24 cellular contexts compared by ENCODE assay signal in genomic region chr1:79551321-79551720, GRCh38.
"Had no signal": no experiment of that assay in that cellular context is flagged by ENCODE, and none has a peak within 500 bp of the region (broad histone marks: within the 10 kb centered on the region; RNA-seq: fewer than 3 reads in every experiment).

No MANE protein-coding gene starts in this region.

- ATAC-seq: activated CD8-positive, alpha-beta T cell treated with anti-CD3 and anti-CD28 coated beads for 36 hours; activated T-cell treated with anti-CD3 and anti-CD28 coated beads, Interleukin-2, amount 50 U/mL, for 4 hours; left ventricle myocardium superior; stimulated activated naive CD8-positive, alpha-beta T cell treated with anti-CD3 and anti-CD28 coated beads, Interleukin-15, Interleukin-2, amounts not matched to agents 100 U/mL and 50 U/mL, for 24 hours; T-helper 17 cell had no signal

- H3K27ac ChIP-seq: brain microvascular endothelial cell, esophagus squamous epithelium, right atrium auricular region, transverse colon had no signal

- H3K9me3 ChIP-seq: esophagus squamous epithelium, right atrium auricular region, transverse colon had no signal

- H3K4me3 Mint-ChIP-seq: activated B cell treated with CpG ODN at 0.5 μM for 24 hours; activated CD8-positive, alpha-beta T cell treated with anti-CD3 and anti-CD28 coated beads for 36 hours; activated T-cell treated with anti-CD3 and anti-CD28 coated beads, Interleukin-2, amount 50 U/mL, for 4 hours; central memory CD8-positive, alpha-beta T cell; nephron; T-helper 17 cell had no signal

- H3K27me3 Mint-ChIP-seq: activated B cell treated with CpG ODN at 0.5 μM for 24 hours; activated CD8-positive, alpha-beta T cell treated with anti-CD3 and anti-CD28 coated beads for 36 hours; central memory CD8-positive, alpha-beta T cell; progenitor cell of endocrine pancreas; T-helper 17 cell had no signal

- H3K4me3 ChIP-seq: esophagus squamous epithelium, right atrium auricular region, transverse colon had no signal

- H3K4me1 Mint-ChIP-seq: activated B cell treated with CpG ODN at 0.5 μM for 24 hours; central memory CD8-positive, alpha-beta T cell; nephron; T-helper 17 cell had no signal

- H3K36me3 ChIP-seq: brain microvascular endothelial cell, esophagus squamous epithelium, right atrium auricular region, transverse colon had no signal

- H3K27ac Mint-ChIP-seq: activated B cell treated with CpG ODN at 0.5 μM for 24 hours; activated CD8-positive, alpha-beta T cell treated with anti-CD3 and anti-CD28 coated beads for 36 hours; nephron; progenitor cell of endocrine pancreas; T-helper 17 cell had no signal

- H3K4me1 ChIP-seq: esophagus squamous epithelium, right atrium auricular region, transverse colon had no signal

- DNase-seq: activated B cell treated with CpG ODN at 0.5 μM for 24 hours; activated CD4-positive, alpha-beta T cell treated with anti-CD3 and anti-CD28 coated beads for 48 hours; activated CD8-positive, alpha-beta T cell treated with anti-CD3 and anti-CD28 coated beads for 36 hours; activated effector memory CD4-positive, alpha-beta T cell treated with Interleukin-2 at 50 U/mL for 16 hours; activated naive CD4-positive, alpha-beta T cell treated with anti-CD3 and anti-CD28 coated beads, Interleukin-2, amount 50 U/mL, for 16 hours; activated T-cell treated with anti-CD3 and anti-CD28 coated beads, Interleukin-2, amount 50 U/mL, for 4 hours; amniotic stem cell; brain microvascular endothelial cell; cortex of kidney; effector CD4-positive, alpha-beta T cell; esophagus squamous epithelium; hypothalamus; left ventricle myocardium superior; mesendoderm; occipital lobe; stimulated activated naive CD8-positive, alpha-beta T cell treated with anti-CD3 and anti-CD28 coated beads, Interleukin-15, Interleukin-2, amounts not matched to agents 100 U/mL and 50 U/mL, for 24 hours; T-helper 17 cell; transverse colon had no signal

- H3K9me3 Mint-ChIP-seq: activated B cell treated with CpG ODN at 0.5 μM for 24 hours; activated CD8-positive, alpha-beta T cell treated with anti-CD3 and anti-CD28 coated beads for 36 hours; activated T-cell treated with anti-CD3 and anti-CD28 coated beads, Interleukin-2, amount 50 U/mL, for 4 hours; nephron had no signal

- FAIRE-seq: endothelial cell of umbilical vein, TTC549 had no signal

- H3K27me3 ChIP-seq: brain microvascular endothelial cell, esophagus squamous epithelium, right atrium auricular region, transverse colon had no signal
